In the genomic region with DNA sequence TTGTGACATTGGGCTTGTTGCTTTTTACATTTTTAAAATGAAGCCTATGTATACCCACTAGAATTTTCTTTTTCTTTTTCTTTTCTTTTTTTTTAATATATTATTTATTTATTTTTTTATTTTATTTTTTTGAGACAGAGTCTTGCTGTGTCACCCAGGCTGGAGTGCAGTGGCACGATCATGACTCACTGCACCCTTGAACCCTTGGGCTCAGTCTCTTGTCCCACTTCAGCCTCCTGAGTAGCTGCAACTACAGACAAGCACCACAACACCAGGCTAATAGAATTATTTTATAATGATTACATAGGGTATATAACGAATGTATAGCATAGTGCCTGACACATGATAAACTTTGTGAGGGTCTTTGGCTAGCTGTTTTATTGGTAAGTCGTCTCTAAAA, we compare ENCODE assay signal across 18 cellular contexts.
"Had no signal": no experiment of that assay in that cellular context is flagged by ENCODE, and none has a peak within 500 bp of the region (broad histone marks: within the 10 kb centered on the region; RNA-seq: fewer than 3 reads in every experiment).

No MANE protein-coding gene starts in this region.

- H3K4me3 Mint-ChIP-seq: activated CD4-positive, alpha-beta T cell treated with anti-CD3 and anti-CD28 coated beads for 36 hours; activated T-cell treated with anti-CD3 and anti-CD28 coated beads, Interleukin-2, amount 50 U/mL, for 4 hours; T-cell had no signal

- H3K27me3 Mint-ChIP-seq: activated CD4-positive, alpha-beta T cell treated with anti-CD3 and anti-CD28 coated beads for 36 hours; T-cell had no signal

- H3K9me3 ChIP-seq: ascending aorta, body of pancreas had no signal

- H3K4me1 ChIP-seq: ascending aorta had no signal

- H3K27ac Mint-ChIP-seq: activated CD4-positive, alpha-beta T cell treated with anti-CD3 and anti-CD28 coated beads for 36 hours had no signal

- H3K27me3 ChIP-seq: ascending aorta, body of pancreas had no signal

- DNase-seq: activated CD4-positive, alpha-beta T cell treated with anti-CD3 and anti-CD28 coated beads for 36 hours; activated CD4-positive, alpha-beta T cell treated with anti-CD3 and anti-CD28 coated beads, Interleukin-2, amount 50 U/mL, for 4 hours; activated CD8-positive, alpha-beta memory T cell treated with anti-CD3 and anti-CD28 coated beads for 24 hours; activated gamma-delta T cell treated with Interleukin-2 at 50 U/mL for 16 hours; activated naive CD4-positive, alpha-beta T cell treated with anti-CD3 and anti-CD28 coated beads, Interleukin-2, amount 50 U/mL, for 16 hours; activated T-cell treated with anti-CD3 and anti-CD28 coated beads, Interleukin-2, amount 50 U/mL, for 4 hours; amniotic stem cell; body of pancreas; Kasumi-1; NCI-H1105 treated with DMSO at 0.1 percent for 48 hours; NCI-H1436 treated with DMSO at 0.1 percent for 48 hours; NCI-H187; NCI-H2081; NCI-H510A treated with DMSO at 0.1 percent for 48 hours; T-cell; WERI-Rb-1 had no signal

- H3K4me3 ChIP-seq: ascending aorta, body of pancreas, SK-N-MC had no signal

- ATAC-seq: activated T-cell treated with anti-CD3 and anti-CD28 coated beads, Interleukin-2, amount 50 U/mL, for 4 hours; body of pancreas; T-cell had no signal

- H3K27ac ChIP-seq: ascending aorta, body of pancreas, SK-N-MC, WERI-Rb-1 had no signal

- H3K9me3 Mint-ChIP-seq: activated T-cell treated with anti-CD3 and anti-CD28 coated beads, Interleukin-2, amount 50 U/mL, for 4 hours; T-cell had no signal
